In the genomic region with DNA sequence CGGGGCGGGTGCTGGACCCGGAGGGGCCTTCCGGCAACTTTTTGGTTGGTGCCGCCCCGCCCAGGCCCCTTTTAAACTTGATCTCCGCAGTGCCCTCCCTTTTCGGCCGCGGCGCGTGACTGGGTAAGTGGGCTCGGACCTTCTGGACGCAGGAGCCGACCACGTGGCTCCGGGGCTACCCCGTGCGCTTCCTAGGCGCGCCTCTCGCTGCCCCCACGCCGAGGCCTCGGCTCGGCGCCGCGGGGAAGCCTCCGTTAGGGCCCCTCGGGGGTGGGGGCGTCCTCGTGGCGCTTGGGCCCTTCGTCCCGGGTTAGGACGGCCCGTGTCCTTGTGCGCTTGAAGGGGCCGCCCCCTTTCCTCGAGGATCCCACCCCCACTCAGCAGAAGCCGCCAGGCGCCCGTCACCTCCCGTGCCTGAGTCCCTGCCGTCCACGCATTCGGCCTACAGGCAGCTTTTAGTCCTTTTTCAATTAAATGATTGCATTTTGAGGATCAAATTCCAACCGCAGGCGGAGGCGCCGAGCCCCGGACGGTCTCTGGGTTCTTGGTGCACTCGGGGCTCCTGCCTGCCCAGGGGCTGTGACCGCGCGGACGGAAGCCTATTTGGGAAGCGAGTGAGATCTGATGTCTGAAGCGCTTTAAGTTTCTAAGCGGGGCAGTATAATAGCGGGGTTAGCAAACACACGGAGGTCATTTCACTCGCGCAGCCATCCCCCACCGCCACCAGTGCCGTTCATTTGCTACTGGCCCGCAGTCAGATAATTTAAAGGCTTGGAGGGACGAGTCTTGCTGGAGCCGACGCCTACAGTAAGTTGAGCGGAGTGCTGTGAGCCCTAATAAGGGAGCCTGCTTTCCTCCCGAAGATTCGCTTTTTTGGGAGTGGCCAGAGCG, we compare ENCODE assay signal across 8 cellular contexts. TPM values are rescaled to one million over a fixed set of nuclear protein-coding genes. Genes with fewer than 3 reads are reported as not detected.
DNase-seq lines count a peak whose midpoint lies in the region; ATAC-seq and TF ChIP-seq lines count a peak whose summit lies in the region.

No MANE protein-coding gene starts in this region.

- H3K27ac ChIP-seq in CD4-positive, alpha-beta memory T cell (ENCODE audit: low read depth, low read length), result peak overlapping the region; percentile 90
- H3K27ac ChIP-seq in OCI-LY1 (ENCODE audit: low read depth, low read length, poor library complexity, severe bottlenecking), result peak overlapping the region; percentile 65

- no peak for TF ChIP-seq CTCF in OCI-LY1 (IDR thresholded peaks at IDR 0.05; ENCODE audit: low read length)
- TF ChIP-seq CTCF in fibroblast of mammary gland (conservative IDR thresholded peaks at IDR 0.05; ENCODE audit: control insufficient read depth, insufficient read depth, low read depth, low read length), result no peak

- peaks cover 20% of the 10 kb centered on the region for H3K4me1 ChIP-seq in CD4-positive, alpha-beta memory T cell (ENCODE audit: insufficient read depth, low read length)
- H3K4me1 ChIP-seq in OCI-LY1 (ENCODE audit: insufficient read depth, low read length, severe bottlenecking), result peaks cover 29% of the 10 kb centered on the region

- no peaks in the 10 kb centered on the region for H3K36me3 ChIP-seq in CD4-positive, alpha-beta memory T cell (ENCODE audit: insufficient read depth, low read length)
- peaks cover 43% of the 10 kb centered on the region for H3K36me3 ChIP-seq in OCI-LY1 (ENCODE audit: insufficient read depth, low read length)

- intact Hi-C loops in CD4-positive, alpha-beta memory T cell (cut with micrococcal nuclease), result loop anchor here (1.0 to 2.0 kb wide), 4 partner anchors 32 to 294 kb away; partner anchors contain the start of genes HYCC1 and TOMM7

- H3K79me2 ChIP-seq in OCI-LY1 (ENCODE audit: insufficient read depth, low read length), result peaks cover 16% of the 10 kb centered on the region

- CTCF ChIA-PET in CD4-positive, alpha-beta memory T cell (lab: Charles Lee; ENCODE audit: partially characterized antibody), result interaction anchor here (1.0 to 3.4 kb wide), 9 partner anchors 15 to 293 kb away, joined by 3 to 17 read pairs (median 4); partner anchors contain the start of gene TOMM7

- H3K9me3 Mint-ChIP-seq in CD4-positive, alpha-beta memory T cell, result no peaks in the 10 kb centered on the region
- no peaks in the 10 kb centered on the region for H3K9me3 Mint-ChIP-seq in activated T-cell treated with anti-CD3 and anti-CD28 coated beads, Interleukin-2, amount 50 U/mL, for 72 hours
- H3K9me3 Mint-ChIP-seq in natural killer cell treated with Interleukin-12 subunit alpha and Interleukin-12 subunit beta and Interleukin-15 and Interleukin-18, amount 100 ng/mL, for 72 hours, result no peaks in the 10 kb centered on the region

- POLR2A ChIA-PET in CD4-positive, alpha-beta memory T cell (lab: Charles Lee; ENCODE audit: partially characterized antibody), result interaction anchor here (1.4 to 1.5 kb wide), 3 partner anchors 34 to 175 kb away, joined by 3 read pairs; no protein-coding TSS in a partner anchor

- H3K9me2 ChIP-seq in OCI-LY1 (ENCODE audit: low read depth, low read length), result no peaks in the 10 kb centered on the region

- no peaks in the 10 kb centered on the region for H3K27me3 ChIP-seq in CD4-positive, alpha-beta memory T cell (ENCODE audit: insufficient read depth, low read length)
- peaks cover 10% of the 10 kb centered on the region; the same call in 1 of the 2 replicates for H3K27me3 ChIP-seq in OCI-LY1 (ENCODE audit: insufficient read depth, low read length)

- H4K20me1 ChIP-seq in OCI-LY1 (ENCODE audit: insufficient read depth, low read length), result no peaks in the 10 kb centered on the region

- H3K27ac Mint-ChIP-seq in CD4-positive, alpha-beta memory T cell, result peak overlapping the region; percentile 79 to 96 (median 93)
- peak overlapping the region; percentile 94 for H3K27ac Mint-ChIP-seq in activated T-cell treated with anti-CD3 and anti-CD28 coated beads, Interleukin-2, amount 50 U/mL, for 72 hours
- peak overlapping the region; percentile 87 to 90 for H3K27ac Mint-ChIP-seq in natural killer cell treated with Interleukin-12 subunit alpha and Interleukin-12 subunit beta and Interleukin-15 and Interleukin-18, amount 100 ng/mL, for 72 hours

- peaks cover 10 to 23% of the 10 kb centered on the region in 2 donors for H3K36me3 Mint-ChIP-seq in CD4-positive, alpha-beta memory T cell
- H3K36me3 Mint-ChIP-seq in activated T-cell treated with anti-CD3 and anti-CD28 coated beads, Interleukin-2, amount 50 U/mL, for 72 hours (ENCODE audit: insufficient read depth in 2 of 2), result peaks cover 6 to 9% of the 10 kb centered on the region in 2 donors
- peaks cover 21% of the 10 kb centered on the region for H3K36me3 Mint-ChIP-seq in natural killer cell treated with Interleukin-12 subunit alpha and Interleukin-12 subunit beta and Interleukin-15 and Interleukin-18, amount 100 ng/mL, for 72 hours

- H3K4me3 Mint-ChIP-seq in CD4-positive, alpha-beta memory T cell, result peak overlapping the region; percentile 88 to 95 (median 95)
- H3K4me3 Mint-ChIP-seq in activated T-cell treated with anti-CD3 and anti-CD28 coated beads, Interleukin-2, amount 50 U/mL, for 72 hours, result peak overlapping the region; percentile 84 to 95
- H3K4me3 Mint-ChIP-seq in natural killer cell treated with Interleukin-12 subunit alpha and Interleukin-12 subunit beta and Interleukin-15 and Interleukin-18, amount 100 ng/mL, for 72 hours, result peak overlapping the region; percentile 82

- H3K4me1 Mint-ChIP-seq in CD4-positive, alpha-beta memory T cell, result peaks cover 8 to 20% (median 18%) of the 10 kb centered on the region in 4 donors
- H3K4me1 Mint-ChIP-seq in activated T-cell treated with anti-CD3 and anti-CD28 coated beads, Interleukin-2, amount 50 U/mL, for 72 hours (ENCODE audit: low read depth), result peaks cover 43% of the 10 kb centered on the region
- peaks cover 23 to 27% of the 10 kb centered on the region in 2 donors for H3K4me1 Mint-ChIP-seq in natural killer cell treated with Interleukin-12 subunit alpha and Interleukin-12 subunit beta and Interleukin-15 and Interleukin-18, amount 100 ng/mL, for 72 hours (ENCODE audit: low read depth in 2 of 2)

- H3K4me3 ChIP-seq in CD4-positive, alpha-beta memory T cell (ENCODE audit: low read length in 2 of 2), result peak overlapping the region; percentile 63 to 93
- H3K4me3 ChIP-seq in OCI-LY1 (ENCODE audit: low read depth, low read length, poor library complexity, severe bottlenecking), result peak overlapping the region; percentile 85
- peak overlapping the region; percentile 87 for H3K4me3 ChIP-seq in fibroblast of mammary gland (ENCODE audit: control insufficient read depth, low read depth, low read length)

- H3K9me3 ChIP-seq in CD4-positive, alpha-beta memory T cell (ENCODE audit: control insufficient read depth in 1 of 2, low read length in 2 of 2), result no peaks in the 10 kb centered on the region
- no peaks in the 10 kb centered on the region for H3K9me3 ChIP-seq in OCI-LY1 (ENCODE audit: low read length)

- H2AFZ ChIP-seq in OCI-LY1 (ENCODE audit: low read length), result 0 out of 2 replicates have a peak overlapping the region, but pooled peaks have one; percentile 17

- H3K27me3 Mint-ChIP-seq in CD4-positive, alpha-beta memory T cell, result peaks cover 0 to 2% of the 10 kb centered on the region in 2 donors
- no peaks in the 10 kb centered on the region for H3K27me3 Mint-ChIP-seq in activated T-cell treated with anti-CD3 and anti-CD28 coated beads, Interleukin-2, amount 50 U/mL, for 72 hours (ENCODE audit: low read depth)
- H3K27me3 Mint-ChIP-seq in natural killer cell treated with Interleukin-12 subunit alpha and Interleukin-12 subunit beta and Interleukin-15 and Interleukin-18, amount 100 ng/mL, for 72 hours, result no peaks in the 10 kb centered on the region

- peak overlapping the region; percentile 72 for H3K4me2 ChIP-seq in OCI-LY1 (ENCODE audit: low read length)

- H3K9ac ChIP-seq in OCI-LY1 (ENCODE audit: low read length), result peak overlapping the region; percentile 92

- ATAC-seq in GM19328 (IDR thresholded peaks at IDR 0.05; ENCODE audit: unreplicated experiment) (peak; percentile 75), HG03457 (IDR thresholded peaks at IDR 0.05; ENCODE audit: unreplicated experiment) (peak; percentile 72)
- peak; percentile 40 to 83 for ATAC-seq in activated T-cell treated with anti-CD3 and anti-CD28 coated beads, Interleukin-2, amount 50 U/mL, for 72 hours (replicated peaks in 1 of 2)
- ATAC-seq in natural killer cell treated with Interleukin-12 subunit alpha and Interleukin-12 subunit beta and Interleukin-15 and Interleukin-18, amount 100 ng/mL, for 72 hours, result peak; percentile 91 to 95
- ATAC-seq in stimulated activated naive CD8-positive, alpha-beta T cell treated with anti-CD3 and anti-CD28 coated beads, Interleukin-15, Interleukin-2, amounts not matched to agents 100 U/mL and 50 U/mL, for 24 hours, result peak; percentile 79

- H3F3A ChIP-seq in OCI-LY1 (ENCODE audit: insufficient read depth, low read length), result 0 out of 2 replicates have a peak, but pooled peaks cover 6% of the 10 kb centered on the region

- DNase-seq in CD4-positive, alpha-beta memory T cell, result peak; percentile 40 to 84 (median 77)
- DNase-seq in activated T-cell treated with anti-CD3 and anti-CD28 coated beads, Interleukin-2, amount 50 U/mL, for 72 hours, result peak; percentile 86 to 87
- peak; percentile 88 for DNase-seq in fibroblast of mammary gland (ENCODE audit: low read depth)
- DNase-seq in natural killer cell treated with Interleukin-12 subunit alpha and Interleukin-12 subunit beta and Interleukin-15 and Interleukin-18, amount 100 ng/mL, for 72 hours (ENCODE audit: low spot score), result peak; percentile 89
- DNase-seq in stimulated activated naive CD8-positive, alpha-beta T cell treated with anti-CD3 and anti-CD28 coated beads, Interleukin-15, Interleukin-2, amounts not matched to agents 100 U/mL and 50 U/mL, for 24 hours, result peak; percentile 87

RNA-seq across cellular contexts. Expression of gene TOMM7, which starts 31.8 kb away (rescaled TPM):
- total RNA-seq in CD4-positive, alpha-beta memory T cell, result 100 to 1,000 TPM; 686 to 701 TPM
- polyA plus RNA-seq in CD4-positive, alpha-beta memory T cell, result 100 to 1,000 TPM; 267 to 505 TPM
- total RNA-seq in activated T-cell treated with anti-CD3 and anti-CD28 coated beads, Interleukin-2, amount 50 U/mL, for 72 hours, result 100 to 1,000 TPM; 238 to 244 TPM
- 100 to 1,000 TPM; 136 to 203 TPM for total RNA-seq in natural killer cell treated with Interleukin-12 subunit alpha and Interleukin-12 subunit beta and Interleukin-15 and Interleukin-18, amount 100 ng/mL, for 72 hours

Comparison
In these comparisons a context has a peak if more than half of its experiments do, and no peak if none do; other contexts are left out.
1. Peak in every context shown above with its lines: DNase-seq, ATAC-seq, H3K4me3 ChIP-seq and H3K27ac ChIP-seq.